In genomic region chr2:36653155-36653554, GRCh38 we compare ENCODE assay signal across 2 cellular contexts.
TF ChIP-seq lines count a peak whose summit lies in the region.

No MANE protein-coding gene starts in this region.

TF ChIP-seq in HepG2, 621 proteins besides CTCF, POLR2A, EP300 and RAD21 (continues in another document):
- TF ChIP-seq ZNF343 (CRISPR knock-in tag; IDR thresholded peaks at IDR 0.05) (no peak), PRDM15 (CRISPR knock-in tag; IDR thresholded peaks at IDR 0.05) (no peak), ZNF784 (CRISPR knock-in tag; IDR thresholded peaks at IDR 0.05; ENCODE audit: borderline replicate concordance) (no peak), ZNF121 (CRISPR knock-in tag; IDR thresholded peaks at IDR 0.05) (peak; percentile 59), ZNF3 (CRISPR knock-in tag; IDR thresholded peaks at IDR 0.05) (no peak), TEAD3 (CRISPR knock-in tag; optimal IDR thresholded peaks at IDR 0.05; ENCODE audit: borderline replicate concordance) (peak; percentile 52), HOXD1 (CRISPR knock-in tag; IDR thresholded peaks at IDR 0.05) (no peak), DMAP1 (CRISPR knock-in tag; IDR thresholded peaks at IDR 0.05) (no peak), ZNF362 (CRISPR knock-in tag; IDR thresholded peaks at IDR 0.05; ENCODE audit: borderline replicate concordance) (peak; percentile 54; the same call in 1 of the 2 replicates), CAMTA2 (CRISPR knock-in tag; IDR thresholded peaks at IDR 0.05; ENCODE audit: borderline replicate concordance) (no peak), NCOR1 (IDR thresholded peaks at IDR 0.05; ENCODE audit: borderline replicate concordance, low read length) (no peak), NR2F1 (CRISPR knock-in tag; IDR thresholded peaks at IDR 0.05) (no peak)

TF ChIP-seq in WTC11, 78 proteins besides CTCF, POLR2A, EP300 and RAD21:
- TF ChIP-seq NR3C1 (CRISPR knock-in tag; conservative IDR thresholded peaks at IDR 0.05; ENCODE audit: low read depth): no peak
- no peak for TF ChIP-seq ETV6 (CRISPR knock-in tag; IDR thresholded peaks at IDR 0.05)
- TF ChIP-seq KAT7 (CRISPR knock-in tag; IDR thresholded peaks at IDR 0.05; ENCODE audit: borderline replicate concordance): no peak
- TF ChIP-seq E2F1 (CRISPR knock-in tag; IDR thresholded peaks at IDR 0.05): no peak
- no peak for TF ChIP-seq ZMAT4 (CRISPR knock-in tag; IDR thresholded peaks at IDR 0.05)
- no peak for TF ChIP-seq ZNF425 (CRISPR knock-in tag; conservative IDR thresholded peaks at IDR 0.05)
- TF ChIP-seq ZNF416 (CRISPR knock-in tag; IDR thresholded peaks at IDR 0.05): no peak
- no peak for TF ChIP-seq CDX4 (CRISPR knock-in tag; IDR thresholded peaks at IDR 0.05; ENCODE audit: borderline replicate concordance)
- TF ChIP-seq ZNF138 (CRISPR knock-in tag; conservative IDR thresholded peaks at IDR 0.05): no peak
- no peak for TF ChIP-seq ZBTB21 (CRISPR knock-in tag; IDR thresholded peaks at IDR 0.05; ENCODE audit: borderline replicate concordance)
- no peak for TF ChIP-seq OVOL2 (CRISPR knock-in tag; IDR thresholded peaks at IDR 0.05; ENCODE audit: borderline replicate concordance)
- no peak for TF ChIP-seq ARID4B (CRISPR knock-in tag; IDR thresholded peaks at IDR 0.05; ENCODE audit: borderline replicate concordance)
